14 cellular contexts compared by ENCODE assay signal in genomic region chr10:111410740-111411139, GRCh38.
"Had no signal": no experiment of that assay in that cellular context is flagged by ENCODE, and none has a peak within 500 bp of the region (broad histone marks: within the 10 kb centered on the region; RNA-seq: fewer than 3 reads in every experiment).

No MANE protein-coding gene starts in this region.

- H3K27me3 ChIP-seq: ascending aorta, right lobe of liver, stomach had no signal

- H3K27ac ChIP-seq: ascending aorta, dorsolateral prefrontal cortex, right lobe of liver, stomach had no signal

- ATAC-seq: activated naive CD8-positive, alpha-beta T cell treated with anti-CD3 and anti-CD28 coated beads, Interleukin-2, amount 50 U/mL, for 24 hours; activated T-helper 17 cell treated with anti-CD3 and anti-CD28 coated beads, Interleukin-2, amount 50 U/mL, for 72 hours; right lobe of liver had no signal

- H3K9me3 ChIP-seq: ascending aorta, right lobe of liver, stomach had no signal

- H3K36me3 ChIP-seq: ascending aorta, right lobe of liver, stomach had no signal

- DNase-seq: activated CD4-positive, alpha-beta T cell treated with anti-CD3 and anti-CD28 coated beads, Interleukin-2, amount 10 ng/mL, durations not matched to agents 7 days and 5 days; activated naive CD4-positive, alpha-beta T cell treated with anti-CD3 and anti-CD28 coated beads for 36 hours; activated naive CD8-positive, alpha-beta T cell treated with anti-CD3 and anti-CD28 coated beads, Interleukin-2, amount 50 U/mL, for 24 hours; dorsolateral prefrontal cortex; foreskin fibroblast; glutamatergic neuron; hypothalamus; nephron progenitor cell; right lobe of liver; stimulated activated CD4-positive, alpha-beta T cell treated with anti-CD3 and anti-CD28 coated beads, Interleukin-12 subunit alpha, Interleukin-12 subunit beta, amount 100 ng/mL, for 4 hours; stimulated activated CD4-positive, alpha-beta T cell treated with anti-CD3 and anti-CD28 coated beads, Interleukin-2, amount 100 ng/mL, for 24 hours; stomach had no signal

- H3K4me3 ChIP-seq: ascending aorta, dorsolateral prefrontal cortex, right lobe of liver, stomach had no signal

- H3K4me1 ChIP-seq: ascending aorta, right lobe of liver, stomach had no signal
